Comparison of ENCODE assay signal across 25 cellular contexts in the genomic region with DNA sequence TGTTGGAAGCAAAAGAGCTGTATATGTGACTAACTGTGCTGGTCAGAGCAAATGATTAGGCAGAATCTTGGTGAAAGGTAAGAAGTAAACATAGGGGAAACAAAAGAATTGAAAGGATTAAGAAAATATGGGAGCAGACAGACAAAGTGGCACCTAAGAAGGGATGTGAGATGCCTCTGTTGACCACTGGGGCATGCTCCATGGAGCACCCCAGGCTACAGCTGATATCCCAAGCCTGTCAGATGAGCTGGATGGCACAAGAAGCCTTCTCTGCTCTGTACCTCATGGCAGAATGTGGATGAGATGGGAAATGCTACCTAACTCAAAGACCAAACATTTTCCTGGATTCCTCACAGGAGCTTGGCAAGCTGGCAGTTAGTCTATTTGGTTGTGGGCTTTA.
"Had no signal": no experiment of that assay in that cellular context is flagged by ENCODE, and none has a peak within 500 bp of the region (broad histone marks: within the 10 kb centered on the region; RNA-seq: fewer than 3 reads in every experiment).

No MANE protein-coding gene starts in this region.

- H3K27ac Mint-ChIP-seq: activated naive CD4-positive, alpha-beta T cell treated with anti-CD3 and anti-CD28 coated beads, Interleukin-2, amount 50 U/mL, for 72 hours; natural killer cell; stimulated activated effector memory CD8-positive, alpha-beta T cell treated with anti-CD3 and anti-CD28 coated beads, Interleukin-12 subunit alpha, Interleukin-12 subunit beta, amount 100 ng/mL, for 72 hours; T-cell; T-helper 2 cell treated with Interferon-gamma antibody and Interleukin-4, amounts not matched to agents 5 μg/mL and 100 μg/mL, for 36 hours had no signal

- H3K9me3 Mint-ChIP-seq: activated naive CD4-positive, alpha-beta T cell treated with anti-CD3 and anti-CD28 coated beads, Interleukin-2, amount 50 U/mL, for 72 hours; natural killer cell; stimulated activated effector memory CD8-positive, alpha-beta T cell treated with anti-CD3 and anti-CD28 coated beads, Interleukin-12 subunit alpha, Interleukin-12 subunit beta, amount 100 ng/mL, for 72 hours; stimulated activated naive CD8-positive, alpha-beta T cell treated with anti-CD3 and anti-CD28 coated beads, Interleukin-15, amount 100 ng/mL, for 72 hours; T-helper 2 cell treated with Interferon-gamma antibody and Interleukin-4, amounts not matched to agents 5 μg/mL and 100 μg/mL, for 36 hours had no signal

- DNase-seq: activated CD4-positive, alpha-beta T cell treated with anti-CD3 and anti-CD28 coated beads, Interleukin-2, amount 50 U/mL, for 1 hour; activated CD4-positive, CD25-positive, alpha-beta regulatory T cell treated with anti-CD3 and anti-CD28 coated beads, Interleukin-2, amount 50 U/mL, for 72 hours; activated T-cell treated with anti-CD3 and anti-CD28 coated beads, Interleukin-2, amount 50 U/mL, for 1 hour; cerebellar nuclear complex; effector CD4-positive, alpha-beta T cell; glutamatergic neuron; hippocampal formation; left ventricle myocardium superior; mammary epithelial cell; midbrain; natural killer cell; psoas muscle; right cardiac atrium; stimulated activated CD4-positive, alpha-beta T cell treated with anti-CD3 and anti-CD28 coated beads, Interleukin-12 subunit alpha, Interleukin-12 subunit beta, amount 100 ng/mL, for 4 hours; stimulated activated CD4-positive, alpha-beta T cell treated with anti-CD3 and anti-CD28 coated beads, Interleukin-1b, Interleukin-23, amount 100 ng/mL, for 48 hours; stimulated activated naive CD8-positive, alpha-beta T cell treated with anti-CD3 and anti-CD28 coated beads, Interleukin-15, amount 100 ng/mL, for 72 hours; T-cell; tibial artery had no signal

- H3K4me3 Mint-ChIP-seq: natural killer cell; stimulated activated effector memory CD8-positive, alpha-beta T cell treated with anti-CD3 and anti-CD28 coated beads, Interleukin-12 subunit alpha, Interleukin-12 subunit beta, amount 100 ng/mL, for 72 hours; stimulated activated naive CD8-positive, alpha-beta T cell treated with anti-CD3 and anti-CD28 coated beads, Interleukin-15, amount 100 ng/mL, for 72 hours; T-cell; T-helper 2 cell treated with Interferon-gamma antibody and Interleukin-4, amounts not matched to agents 5 μg/mL and 100 μg/mL, for 36 hours had no signal

- H3K36me3 Mint-ChIP-seq: activated naive CD4-positive, alpha-beta T cell treated with anti-CD3 and anti-CD28 coated beads, Interleukin-2, amount 50 U/mL, for 72 hours; natural killer cell; stimulated activated effector memory CD8-positive, alpha-beta T cell treated with anti-CD3 and anti-CD28 coated beads, Interleukin-12 subunit alpha, Interleukin-12 subunit beta, amount 100 ng/mL, for 72 hours; T-cell had no signal

- H3K36me3 ChIP-seq: ascending aorta, tibial artery had no signal

- H3K4me1 Mint-ChIP-seq: natural killer cell; stimulated activated effector memory CD8-positive, alpha-beta T cell treated with anti-CD3 and anti-CD28 coated beads, Interleukin-12 subunit alpha, Interleukin-12 subunit beta, amount 100 ng/mL, for 72 hours; stimulated activated naive CD8-positive, alpha-beta T cell treated with anti-CD3 and anti-CD28 coated beads, Interleukin-15, amount 100 ng/mL, for 72 hours; T-cell had no signal

- FAIRE-seq: frontal cortex, islet of Langerhans had no signal

- H3K27ac ChIP-seq: ascending aorta, psoas muscle, tibial artery, VCaP had no signal

- H3K27me3 ChIP-seq: ascending aorta, tibial artery had no signal

- H3K9me3 ChIP-seq: ascending aorta, psoas muscle, tibial artery had no signal

- H3K4me3 ChIP-seq: ascending aorta, psoas muscle, tibial artery had no signal

- H3K4me1 ChIP-seq: ascending aorta, psoas muscle, tibial artery had no signal
